ENCODE assay signal across 15 cellular contexts in the genomic region with DNA sequence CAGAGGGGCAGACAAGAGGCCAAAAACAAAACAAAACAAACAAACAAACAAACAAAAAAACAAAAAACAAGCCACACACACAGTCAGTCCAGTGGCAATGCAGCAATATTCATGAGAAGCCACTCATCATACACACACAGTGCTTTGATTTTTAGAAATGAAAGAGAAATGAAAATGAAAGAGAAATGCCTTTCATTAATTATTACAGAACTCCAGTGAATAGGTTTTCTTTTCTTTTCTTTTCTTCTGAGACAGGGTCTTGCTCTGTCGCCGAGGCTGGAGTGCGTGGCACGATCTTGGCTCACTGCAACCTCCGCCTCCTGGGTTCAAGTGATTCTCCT. TPM values are rescaled to one million over a fixed set of nuclear protein-coding genes. Genes with fewer than 3 reads are reported as not detected.
A peak's percentile ranks its signal among the peaks of the same experiment; 100 is the strongest.
DNase-seq lines count a peak whose midpoint lies in the region; ATAC-seq, FAIRE-seq and TF ChIP-seq lines count a peak whose summit lies in the region.
"Had no signal": no experiment of that assay in that cellular context is flagged by ENCODE, and none has a peak within 500 bp of the region (broad histone marks: within the 10 kb centered on the region; RNA-seq: fewer than 3 reads in every experiment).

No MANE protein-coding gene starts in this region.

- no peak for TF ChIP-seq CTCF in fibroblast of lung (conservative IDR thresholded peaks at IDR 0.05 in 1 of 2, IDR thresholded peaks at IDR 0.05 in 1 of 2; ENCODE audit: low read depth in 1 of 2, low read length in 2 of 2)
- no peak for TF ChIP-seq CTCF in esophagus muscularis mucosa (IDR thresholded peaks at IDR 0.05)
- no peak for TF ChIP-seq CTCF in dorsolateral prefrontal cortex (IDR thresholded peaks at IDR 0.05 in 54 of 56, conservative IDR thresholded peaks at IDR 0.05 in 2 of 56; ENCODE audit: low read depth in 1 of 56, partially characterized antibody in 56 of 56)

- H4K20me1 ChIP-seq in BLaER1 treated with 17β-estradiol and CSF1 and Interleukin-3, amounts not matched to agents 10 nM and 100 nM, result no peaks in the 10 kb centered on the region
- H4K20me1 ChIP-seq in fibroblast of lung (ENCODE audit: control insufficient read depth, extremely low read depth, insufficient read depth, low read length), result no peaks in the 10 kb centered on the region

- peaks cover 13 to 56% (median 39%) of the 10 kb centered on the region in 10 experiments for H3K4me1 ChIP-seq in BLaER1 treated with 17β-estradiol and CSF1 and Interleukin-3, amounts not matched to agents 10 nM and 100 nM
- H3K4me1 ChIP-seq in fibroblast of lung (ENCODE audit: control insufficient read depth, extremely low read depth, insufficient read depth, low read length) (peaks cover 3% of the 10 kb centered on the region), esophagus muscularis mucosa (peaks cover 0 to 10% (median 7%) of the 10 kb centered on the region in 4 donors)

- H3K4me3 ChIP-seq in BLaER1 treated with 17β-estradiol and CSF1 and Interleukin-3, amounts not matched to agents 10 nM and 100 nM, result no peak overlapping the region
- H3K4me3 ChIP-seq in fibroblast of lung (replicated peaks in 1 of 4; ENCODE audit: control extremely low read depth in 1 of 4, insufficient read depth in 1 of 4, low read depth in 3 of 4, low read length in 4 of 4) (no peak overlapping the region), esophagus muscularis mucosa (no peak overlapping the region), dorsolateral prefrontal cortex (no peak overlapping the region)
- H3K4me3 ChIP-seq: left lung, psoas muscle had no signal

- H3K27me3 ChIP-seq in BLaER1 treated with 17β-estradiol and CSF1 and Interleukin-3, amounts not matched to agents 10 nM and 100 nM, result no peaks in the 10 kb centered on the region
- no peaks in the 10 kb centered on the region for H3K27me3 ChIP-seq in fibroblast of lung (ENCODE audit: control insufficient read depth, insufficient read depth, low read length)
- H3K27me3 ChIP-seq in esophagus muscularis mucosa, result no peaks in the 10 kb centered on the region
- no peaks in the 10 kb centered on the region for H3K27me3 ChIP-seq in dorsolateral prefrontal cortex
- H3K27me3 ChIP-seq: left lung had no signal

- peak overlapping the region in 9 of 11 experiments; percentile 4 to 54 (median 42); a peak in 11 of 22 replicates for H3K27ac ChIP-seq in BLaER1 treated with 17β-estradiol and CSF1 and Interleukin-3, amounts not matched to agents 10 nM and 100 nM
- H3K27ac ChIP-seq in fibroblast of lung (ENCODE audit: insufficient read depth, low read length) (peak overlapping the region; percentile 14), esophagus muscularis mucosa (replicated peaks in 1 of 4) (no peak overlapping the region), dorsolateral prefrontal cortex (peak overlapping the region in 2 of 59 donors; percentile 14)
- H3K27ac ChIP-seq: psoas muscle had no signal

- peak overlapping the region in 6 of 11 experiments; percentile 6 to 56 (median 35); a peak in 9 of 22 replicates for H3K9ac ChIP-seq in BLaER1 treated with 17β-estradiol and CSF1 and Interleukin-3, amounts not matched to agents 10 nM and 100 nM
- peak overlapping the region; percentile 17 for H3K9ac ChIP-seq in fibroblast of lung (ENCODE audit: insufficient read depth, low read length)

- TF ChIP-seq EP300 in esophagus muscularis mucosa (IDR thresholded peaks at IDR 0.05), result no peak

- no peaks in the 10 kb centered on the region for H3K79me2 ChIP-seq in fibroblast of lung (ENCODE audit: control insufficient read depth, insufficient read depth, low read length)

- intact Hi-C loops in esophagus muscularis mucosa (cut with DNase I) (no loop called here), dorsolateral prefrontal cortex (cut with DNase I) (no loop called here)

- no peaks in the 10 kb centered on the region for H3K36me3 ChIP-seq in BLaER1 treated with 17β-estradiol and CSF1 and Interleukin-3, amounts not matched to agents 10 nM and 100 nM
- H3K36me3 ChIP-seq in fibroblast of lung (ENCODE audit: control insufficient read depth, insufficient read depth, low read length) (no peaks in the 10 kb centered on the region), esophagus muscularis mucosa (no peaks in the 10 kb centered on the region)
- H3K36me3 ChIP-seq: left lung had no signal

- no peaks in the 10 kb centered on the region for H3K9me3 ChIP-seq in BLaER1 treated with 17β-estradiol and CSF1 and Interleukin-3, amounts not matched to agents 10 nM and 100 nM (replicated peaks in 1 of 11)
- no peaks in the 10 kb centered on the region for H3K9me3 ChIP-seq in fibroblast of lung (ENCODE audit: control insufficient read depth, insufficient read depth, low read depth, low read length)
- H3K9me3 ChIP-seq in esophagus muscularis mucosa, result no peaks in the 10 kb centered on the region
- H3K9me3 ChIP-seq: left lung, psoas muscle had no signal

- FAIRE-seq in urothelium cell line (lab: Jason Lieb, UNC), result no peak
- FAIRE-seq: HepG2 had no signal

- DNase-seq in fibroblast of lung (ENCODE audit: low read depth in 2 of 2), result no peak
- no peak for DNase-seq in germinal center (ENCODE audit: low spot score)
- no peak for DNase-seq in esophagus muscularis mucosa (ENCODE audit: extremely low spot score)
- DNase-seq in urothelium cell line (ENCODE audit: low spot score), result no peak
- DNase-seq in dorsolateral prefrontal cortex, result no peak
- DNase-seq: activated CD8-positive, alpha-beta memory T cell treated with anti-CD3 and anti-CD28 coated beads for 24 hours; DMS53; left lung; NCI-H1694; psoas muscle; stimulated activated CD4-positive, alpha-beta T cell treated with anti-CD3 and anti-CD28 coated beads, Interleukin-4, amount 100 ng/mL, for 4 hours had no signal

- TF ChIP-seq POLR2A in esophagus muscularis mucosa (IDR thresholded peaks at IDR 0.05; ENCODE audit: low read depth), result no peak

- 95% methylated on average over 5 of the region's 5 CpGs for WGBS in esophagus muscularis mucosa

- peak overlapping the region; percentile 62 to 89 (median 72); a peak in 21 of 22 replicates for H3K4me2 ChIP-seq in BLaER1 treated with 17β-estradiol and CSF1 and Interleukin-3, amounts not matched to agents 10 nM and 100 nM
- H3K4me2 ChIP-seq in fibroblast of lung (ENCODE audit: extremely low read depth, insufficient read depth, low read length), result peak overlapping the region; percentile 18

- ATAC-seq in GM19468 (IDR thresholded peaks at IDR 0.05; ENCODE audit: extremely low read depth, unreplicated experiment) (peak; percentile 37), HG03108 (IDR thresholded peaks at IDR 0.05; ENCODE audit: unreplicated experiment) (peak; percentile 54)
- ATAC-seq: HepG2, left lung, psoas muscle had no signal

- H2AFZ ChIP-seq in fibroblast of lung (ENCODE audit: low read length), result peak overlapping the region; percentile 67

RNA-seq across cellular contexts. Expression of gene SPRY4, which starts 36.9 kb away (rescaled TPM):
- total RNA-seq in fibroblast of lung (4.5 and 4.9 TPM in 2 replicates), esophagus muscularis mucosa (10 to 100 TPM; 15.4 to 29.0 (median 24.5) TPM), dorsolateral prefrontal cortex (10 to 100 TPM in 102 of 120 experiments, 1 to 10 TPM in 18; 7.2 to 26.4 (median 14.3) TPM)
- 6.0 and 13.0 TPM in 2 replicates for polyA plus RNA-seq in fibroblast of lung
- polyA plus RNA-seq in fibroblast of lung (2012), result 8.7 and 16.5 TPM in 2 replicates
- 33.3 and 95.6 TPM in 2 replicates for polyA minus RNA-seq in fibroblast of lung (ENCODE audit: low replicate concordance)

Comparison
In these comparisons a context has a peak if more than half of its experiments do, and no peak if none do; other contexts are left out.
1. H3K27ac ChIP-seq: peak in BLaER1 treated with 17β-estradiol and CSF1 and Interleukin-3, amounts not matched to agents 10 nM and 100 nM (9 of 11) and fibroblast of lung (single experiment); none in esophagus muscularis mucosa (0 of 4).